8 cellular contexts compared by ENCODE assay signal in genomic region chr10:6579193-6579903, GRCh38. TPM values are rescaled to one million over a fixed set of nuclear protein-coding genes. Genes with fewer than 3 reads are reported as not detected.
A peak's percentile ranks its signal among the peaks of the same experiment; 100 is the strongest.
DNase-seq lines count a peak whose midpoint lies in the region; ATAC-seq and TF ChIP-seq lines count a peak whose summit lies in the region.

No MANE protein-coding gene starts in this region.

- H3K9me3 ChIP-seq in HCT116 (ENCODE audit: control insufficient read depth in 1 of 2, insufficient read depth in 1 of 2, low read depth in 1 of 2, low read length in 2 of 2) (no peaks in the 10 kb centered on the region), iPS DF 6.9 (ENCODE audit: control insufficient read depth, insufficient read depth, low read length) (no peaks in the 10 kb centered on the region), skeletal muscle tissue (ENCODE audit: control insufficient read depth in 3 of 3, low read length in 3 of 3) (no peaks in the 10 kb centered on the region)

- TF ChIP-seq POLR2A in HCT116 (IDR thresholded peaks at IDR 0.05; ENCODE audit: borderline replicate concordance, extremely low read depth, insufficient read depth, insufficient read length) = no peak

- H3K4me3 ChIP-seq in HCT116 (replicated peaks in 1 of 2; ENCODE audit: low read depth in 1 of 2, low read length in 2 of 2) (peak overlapping the region; percentile 46 to 65), iPS DF 6.9 (ENCODE audit: low read length) (peak overlapping the region; percentile 76; the same call in 1 of the 2 replicates), skeletal muscle tissue (ENCODE audit: low read length in 3 of 3) (peak overlapping the region; percentile 67 to 77 (median 68))

- H3K4me1 Mint-ChIP-seq in activated CD8-positive, alpha-beta T cell treated with anti-CD3 and anti-CD28 coated beads, Interleukin-2, amount 10 ng/mL, durations not matched to agents 7 days and 5 days (ENCODE audit: low read depth) = peaks cover 48% of the 10 kb centered on the region

- H3K27ac ChIP-seq in HCT116 (ENCODE audit: low read depth, low read length) = no peak overlapping the region
- H3K27ac ChIP-seq in iPS DF 6.9 (ENCODE audit: low read length) = no peak overlapping the region
- H3K27ac ChIP-seq in skeletal muscle tissue (ENCODE audit: low read depth, low read length) = peak overlapping the region; percentile 67

- H4K20me1 ChIP-seq in HCT116 (ENCODE audit: insufficient read depth) = no peaks in the 10 kb centered on the region

- RAD21 ChIA-PET in HCT116 (lab: Charles Lee; ENCODE audit: low non-redundant PET in 1 of 2, low total read pairs in 2 of 2, uncharacterized antibody in 2 of 2, unreplicated experiment in 2 of 2) = no interaction called here

- no peak overlapping the region for H2AFZ ChIP-seq in HCT116 (ENCODE audit: low read depth, low read length, poor library complexity, severe bottlenecking)

- DNase-seq in HCT116 (ENCODE audit: low read depth, low spot score) (no peak), iPS DF 6.9 (ENCODE audit: low read depth, low spot score) (no peak), HCEC 1CT (no peak)
- DNase-seq in activated CD8-positive, alpha-beta T cell treated with anti-CD3 and anti-CD28 coated beads, Interleukin-2, amount 10 ng/mL, durations not matched to agents 7 days and 5 days = peak; percentile 47
- no peak for DNase-seq in stimulated activated CD4-positive, alpha-beta T cell treated with anti-CD3 and anti-CD28 coated beads, Interleukin-4, amount 100 ng/mL, for 4 hours

- H3K4me1 ChIP-seq in HCT116 (ENCODE audit: control insufficient read depth in 1 of 2, insufficient read depth in 2 of 2, low read length in 2 of 2) (peaks cover 3 to 15% of the 10 kb centered on the region in 2 experiments; a peak in 2 of 4 replicates), iPS DF 6.9 (ENCODE audit: control insufficient read depth, insufficient read depth, low read length) (peaks cover 4% of the 10 kb centered on the region; the same call in 1 of the 2 replicates), skeletal muscle tissue (ENCODE audit: control insufficient read depth in 3 of 3, insufficient read depth in 3 of 3, low read length in 3 of 3) (peaks cover 0 to 27% (median 15%) of the 10 kb centered on the region in 3 donors)

- H3K27me3 ChIP-seq in HCT116 (ENCODE audit: insufficient read depth, low read length) (peaks cover 44% of the 10 kb centered on the region), iPS DF 6.9 (ENCODE audit: control insufficient read depth, insufficient read depth, low read length) (no peaks in the 10 kb centered on the region), skeletal muscle tissue (ENCODE audit: control insufficient read depth in 3 of 3, insufficient read depth in 3 of 3, low read length in 3 of 3) (peaks cover 0 to 4% (median 2%) of the 10 kb centered on the region in 3 donors)

- WGBS in iPS DF 6.9 (ENCODE audit: insufficient coverage, insufficient read length) = no CpG with 5 or more reads among the region's 16 CpGs

- no peak for TF ChIP-seq RAD21 in HCT116 (IDR thresholded peaks at IDR 0.05; ENCODE audit: low read depth)

- POLR2A ChIA-PET in HCT116 (lab: Charles Lee) = no interaction called here
- POLR2A ChIA-PET in activated CD8-positive, alpha-beta T cell treated with anti-CD3 and anti-CD28 coated beads, Interleukin-2, amount 10 ng/mL, durations not matched to agents 7 days and 5 days (lab: Charles Lee) = interaction anchor here (0.6 to 10.4 kb wide), 10 partner anchors 16 to 106 kb away, joined by 3 to 239 read pairs (median 18); no protein-coding TSS in a partner anchor

- intact Hi-C loops in HCT116 (cut with micrococcal nuclease) = no loop called here

- peak overlapping the region; percentile 86 for H3K4me3 Mint-ChIP-seq in activated CD8-positive, alpha-beta T cell treated with anti-CD3 and anti-CD28 coated beads, Interleukin-2, amount 10 ng/mL, durations not matched to agents 7 days and 5 days

- no peak for ATAC-seq in HCT116
- ATAC-seq in activated CD8-positive, alpha-beta T cell treated with anti-CD3 and anti-CD28 coated beads, Interleukin-2, amount 10 ng/mL, durations not matched to agents 7 days and 5 days = no peak
- ATAC-seq in HG03432 (IDR thresholded peaks at IDR 0.05; ENCODE audit: unreplicated experiment) = no peak
- ATAC-seq in HG02623 (IDR thresholded peaks at IDR 0.05; ENCODE audit: unreplicated experiment) = no peak

- no TSS peak for BruUV-seq in HCT116 (replicated peaks; lab: Mats Ljungman, UMichigan)

- no peaks in the 10 kb centered on the region for H3K36me3 ChIP-seq in HCT116 (ENCODE audit: control insufficient read depth in 1 of 2, insufficient read depth in 2 of 2, low read length in 2 of 2)
- no peaks in the 10 kb centered on the region for H3K36me3 ChIP-seq in iPS DF 6.9 (ENCODE audit: control insufficient read depth, insufficient read depth, low read length)
- peaks cover 4 to 11% (median 4%) of the 10 kb centered on the region in 3 donors for H3K36me3 ChIP-seq in skeletal muscle tissue (ENCODE audit: control insufficient read depth in 3 of 3, insufficient read depth in 3 of 3, low read length in 3 of 3)

- no peak for TF ChIP-seq CTCF in HCT116 (IDR thresholded peaks at IDR 0.05 in 2 of 3, conservative IDR thresholded peaks at IDR 0.05 in 1 of 3; ENCODE audit: borderline replicate concordance in 1 of 3, insufficient read depth in 1 of 3, low read depth in 2 of 3, low read length in 2 of 3)

- H3K9me2 ChIP-seq in HCT116 (ENCODE audit: insufficient read depth) = no peaks in the 10 kb centered on the region

- no peaks in the 10 kb centered on the region for H3K27me3 Mint-ChIP-seq in activated CD8-positive, alpha-beta T cell treated with anti-CD3 and anti-CD28 coated beads, Interleukin-2, amount 10 ng/mL, durations not matched to agents 7 days and 5 days (ENCODE audit: low read depth)

- peaks cover 69% of the 10 kb centered on the region for H3K36me3 Mint-ChIP-seq in activated CD8-positive, alpha-beta T cell treated with anti-CD3 and anti-CD28 coated beads, Interleukin-2, amount 10 ng/mL, durations not matched to agents 7 days and 5 days (ENCODE audit: low read depth)

- no peak overlapping the region for H3K9ac ChIP-seq in HCT116 (ENCODE audit: low read length)
- peak overlapping the region; percentile 77 to 88 (median 84) for H3K9ac ChIP-seq in skeletal muscle tissue (ENCODE audit: low read depth in 1 of 3, low read length in 3 of 3)

- CTCF ChIA-PET in HCT116 (lab: Charles Lee) = no interaction called here
- CTCF ChIA-PET in activated CD8-positive, alpha-beta T cell treated with anti-CD3 and anti-CD28 coated beads, Interleukin-2, amount 10 ng/mL, durations not matched to agents 7 days and 5 days (lab: Charles Lee) = interaction anchor here (1.1 to 6.3 kb wide), 11 partner anchors 8 to 163 kb away, joined by 3 to 131 read pairs (median 22); no protein-coding TSS in a partner anchor

- no peaks in the 10 kb centered on the region for H3K9me3 Mint-ChIP-seq in activated CD8-positive, alpha-beta T cell treated with anti-CD3 and anti-CD28 coated beads, Interleukin-2, amount 10 ng/mL, durations not matched to agents 7 days and 5 days (ENCODE audit: insufficient read depth)

- H3K4me2 ChIP-seq in HCT116 (ENCODE audit: low read length) = peak overlapping the region; percentile 82

- no peaks in the 10 kb centered on the region for H3K79me2 ChIP-seq in HCT116 (ENCODE audit: insufficient read depth, low read length)

- peak overlapping the region; percentile 92 for H3K27ac Mint-ChIP-seq in activated CD8-positive, alpha-beta T cell treated with anti-CD3 and anti-CD28 coated beads, Interleukin-2, amount 10 ng/mL, durations not matched to agents 7 days and 5 days

TF ChIP-seq in HCT116, 20 proteins besides CTCF, POLR2A, EP300 and RAD21 (continues in another document):
- TF ChIP-seq SRF (IDR thresholded peaks at IDR 0.05; ENCODE audit: low read depth) = no peak
- no peak for TF ChIP-seq SIN3A (IDR thresholded peaks at IDR 0.05; ENCODE audit: low read depth)
- TF ChIP-seq EGR1 (IDR thresholded peaks at IDR 0.05; ENCODE audit: low read depth) = no peak
- TF ChIP-seq TCF7L2 (IDR thresholded peaks at IDR 0.05; ENCODE audit: borderline replicate concordance, extremely low read depth, insufficient read depth, insufficient read length) = no peak
- no peak for TF ChIP-seq SP1 (IDR thresholded peaks at IDR 0.05; ENCODE audit: low read depth)
- no peak for TF ChIP-seq REST (IDR thresholded peaks at IDR 0.05; ENCODE audit: low read depth)
- no peak for TF ChIP-seq ATF3 (IDR thresholded peaks at IDR 0.05)
- no peak for TF ChIP-seq MAX (IDR thresholded peaks at IDR 0.05)
- no peak for TF ChIP-seq EZH2 (IDR thresholded peaks at IDR 0.05)

RNA-seq across cellular contexts. Expression of gene PRKCQ, which starts 0.7 kb away (rescaled TPM):
- total RNA-seq in HCT116 (2021; ENCODE audit: unreplicated experiment) (0.54 TPM), skeletal muscle tissue (14.6 TPM)
- polyA plus RNA-seq in HCT116 (2012) = 0.38 and 0.52 TPM in 2 replicates
- 10 to 100 TPM; 60.1 to 60.9 TPM for total RNA-seq in activated CD8-positive, alpha-beta T cell treated with anti-CD3 and anti-CD28 coated beads, Interleukin-2, amount 10 ng/mL, durations not matched to agents 7 days and 5 days

Comparison
In these comparisons a context has a peak if more than half of its experiments do, and no peak if none do; other contexts are left out.
1. RNA of gene PRKCQ, which starts 0.7 kb away (total RNA-seq): 60.1 to 60.9 TPM in activated CD8-positive, alpha-beta T cell treated with anti-CD3 and anti-CD28 coated beads, Interleukin-2, amount 10 ng/mL, durations not matched to agents 7 days and 5 days and 14.6 TPM in skeletal muscle tissue (single experiment); 0.54 TPM in HCT116 (single experiment); every median in the first group is over 10 times any median in the second.
2. Peak in every context shown above with its lines, with median percentiles within 50 percentile points of each other: H3K4me3 ChIP-seq.